1 cellular context compared by ENCODE assay signal in genomic region chr12:131038159-131038558, GRCh38.
TF ChIP-seq lines count a peak whose summit lies in the region.

No MANE protein-coding gene starts in this region.

TF ChIP-seq in H1, 55 proteins besides CTCF, POLR2A, EP300 and RAD21 (continued from another document):
- TF ChIP-seq MAX (IDR thresholded peaks at IDR 0.05) (no peak), CHD7 (IDR thresholded peaks at IDR 0.05; ENCODE audit: insufficient replicate concordance, low read length) (no peak), TBP (IDR thresholded peaks at IDR 0.05; ENCODE audit: low read depth, low read length) (no peak)
